ENCODE assay signal across 1 cellular context in the genomic region with DNA sequence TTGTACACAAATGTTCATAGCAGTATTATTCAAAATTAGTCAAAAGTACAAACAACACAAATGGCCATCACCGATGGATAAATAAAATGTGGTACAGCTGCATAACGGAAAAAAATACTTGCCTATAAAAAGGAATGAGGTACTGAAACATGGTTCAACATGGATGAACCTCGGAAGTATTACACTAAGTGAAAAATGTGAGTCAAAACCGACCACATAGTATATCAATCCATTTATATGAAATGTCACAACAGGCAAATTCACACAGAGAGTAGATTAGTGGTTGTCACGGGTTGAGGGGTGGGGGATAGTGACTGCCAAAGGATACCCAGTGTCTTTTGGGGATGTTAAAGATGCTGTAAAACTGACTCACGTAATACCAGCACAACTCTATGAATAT.
TF ChIP-seq lines count a peak whose summit lies in the region.

No MANE protein-coding gene starts in this region.

TF ChIP-seq in SK-N-SH, 30 proteins besides CTCF, POLR2A, EP300 and RAD21 (continued from another document):
- TF ChIP-seq RFX5 (IDR thresholded peaks at IDR 0.05; ENCODE audit: low read length) (no peak), RCOR1 (IDR thresholded peaks at IDR 0.05; ENCODE audit: low read length) (no peak), GATA2 (CRISPR knock-in tag; IDR thresholded peaks at IDR 0.05) (no peak), TCF12 (IDR thresholded peaks at IDR 0.05) (no peak), MXI1 (IDR thresholded peaks at IDR 0.05; ENCODE audit: low read depth, low read length) (no peak), FOXM1 (IDR thresholded peaks at IDR 0.05; ENCODE audit: low read depth) (no peak), POLR2AphosphoS5 (IDR thresholded peaks at IDR 0.05; ENCODE audit: low read depth, low read length) (no peak)
- TF ChIP-seq, protein P1, sequence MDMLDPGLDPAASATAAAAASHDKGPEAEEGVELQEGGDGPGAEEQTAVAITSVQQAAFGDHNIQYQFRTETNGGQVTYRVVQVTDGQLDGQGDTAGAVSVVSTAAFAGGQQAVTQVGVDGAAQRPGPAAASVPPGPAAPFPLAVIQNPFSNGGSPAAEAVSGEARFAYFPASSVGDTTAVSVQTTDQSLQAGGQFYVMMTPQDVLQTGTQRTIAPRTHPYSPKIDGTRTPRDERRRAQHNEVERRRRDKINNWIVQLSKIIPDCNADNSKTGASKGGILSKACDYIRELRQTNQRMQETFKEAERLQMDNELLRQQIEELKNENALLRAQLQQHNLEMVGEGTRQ (IDR thresholded peaks at IDR 0.05; ENCODE audit: borderline replicate concordance, low read depth, low read length), result no peak
- TF ChIP-seq, protein P2, sequence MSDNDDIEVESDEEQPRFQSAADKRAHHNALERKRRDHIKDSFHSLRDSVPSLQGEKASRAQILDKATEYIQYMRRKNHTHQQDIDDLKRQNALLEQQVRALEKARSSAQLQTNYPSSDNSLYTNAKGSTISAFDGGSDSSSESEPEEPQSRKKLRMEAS (IDR thresholded peaks at IDR 0.05; ENCODE audit: low read depth), result no peak
